ENCODE assay signal across 8 cellular contexts in genomic region chr2:222915092-222915957, GRCh38. TPM values are rescaled to one million over a fixed set of nuclear protein-coding genes. Genes with fewer than 3 reads are reported as not detected.
DNase-seq lines count a peak whose midpoint lies in the region; ATAC-seq and TF ChIP-seq lines count a peak whose summit lies in the region.
"Had no signal": no experiment of that assay in that cellular context is flagged by ENCODE, and none has a peak within 500 bp of the region (broad histone marks: within the 10 kb centered on the region; RNA-seq: fewer than 3 reads in every experiment).

No MANE protein-coding gene starts in this region.

- H3K27me3 Mint-ChIP-seq in GM23338 (ENCODE audit: insufficient read depth, low read depth, poor library complexity): no peaks in the 10 kb centered on the region
- H3K27me3 Mint-ChIP-seq: activated naive CD4-positive, alpha-beta T cell treated with anti-CD3 and anti-CD28 coated beads, Interleukin-2, amount 50 U/mL, for 24 hours had no signal

- H3K4me2 ChIP-seq in GM23338: no peak overlapping the region

- H3F3A ChIP-seq in GM23338 (replicated peaks; ENCODE audit: low read depth): no peaks in the 10 kb centered on the region

- peaks cover 38% of the 10 kb centered on the region for H3K36me3 Mint-ChIP-seq in GM23338 (ENCODE audit: low read depth)

- peaks cover 55% of the 10 kb centered on the region for H3K4me1 Mint-ChIP-seq in GM23338

- no peak overlapping the region for H3K27ac Mint-ChIP-seq in GM23338
- H3K27ac Mint-ChIP-seq: activated naive CD4-positive, alpha-beta T cell treated with anti-CD3 and anti-CD28 coated beads, Interleukin-2, amount 50 U/mL, for 24 hours had no signal

- H4K20me1 ChIP-seq in GM23338 (replicated peaks; ENCODE audit: insufficient read depth): no peaks in the 10 kb centered on the region; the same call in 1 of the 2 replicates

- DNase-seq in NCI-H526 treated with DMSO at 0.1 percent for 48 hours (lab: John Stamatoyannopoulos, UW) (peak; percentile 54), dorsolateral prefrontal cortex (no peak), retinal pigment epithelial cell (ENCODE audit: low read depth) (no peak), substantia nigra (lab: John Stamatoyannopoulos, UW) (no peak), GM23338 (ENCODE audit: low spot score) (no peak)

- no peaks in the 10 kb centered on the region for H3K9me3 Mint-ChIP-seq in GM23338
- H3K9me3 Mint-ChIP-seq: activated naive CD4-positive, alpha-beta T cell treated with anti-CD3 and anti-CD28 coated beads, Interleukin-2, amount 50 U/mL, for 24 hours had no signal

- H3K4me3 ChIP-seq in dorsolateral prefrontal cortex (no peak overlapping the region), retinal pigment epithelial cell (ENCODE audit: low read length) (no peak overlapping the region), GM23338 (no peak overlapping the region)

- H3K27me3 ChIP-seq in dorsolateral prefrontal cortex: no peaks in the 10 kb centered on the region
- H3K27me3 ChIP-seq in GM23338 (ENCODE audit: insufficient read depth): no peaks in the 10 kb centered on the region

- no peak for ATAC-seq in GM23338
- ATAC-seq in activated CD4-positive, CD25-positive, alpha-beta regulatory T cell treated with anti-CD3 and anti-CD28 coated beads, Interleukin-2, amount 50 U/mL, for 24 hours: no peak

- H3K4me1 ChIP-seq in GM23338 (ENCODE audit: insufficient read depth): peaks cover 26% of the 10 kb centered on the region

- no peak overlapping the region for H3K4me3 Mint-ChIP-seq in GM23338
- H3K4me3 Mint-ChIP-seq: activated naive CD4-positive, alpha-beta T cell treated with anti-CD3 and anti-CD28 coated beads, Interleukin-2, amount 50 U/mL, for 24 hours had no signal

- TF ChIP-seq CTCF in GM12872 (IDR thresholded peaks at IDR 0.05; ENCODE audit: insufficient read depth, low read depth, low read length) (peak; percentile 26; the same call in 1 of the 3 replicates), dorsolateral prefrontal cortex (IDR thresholded peaks at IDR 0.05 in 54 of 56, conservative IDR thresholded peaks at IDR 0.05 in 2 of 56; ENCODE audit: low read depth in 1 of 56, partially characterized antibody in 56 of 56) (peak in 54 of 56 donors; percentile 27 to 68 (median 50)), retinal pigment epithelial cell (conservative IDR thresholded peaks at IDR 0.05; ENCODE audit: low read depth, low read length) (peak; percentile 50), GM23338 (conservative IDR thresholded peaks at IDR 0.05; ENCODE audit: low read depth in 2 of 2) (peak in 1 of 2 experiments; percentile 70; a peak in 3 of 4 replicates)

- intact Hi-C loops in dorsolateral prefrontal cortex (cut with DNase I): no loop called here

- no peak overlapping the region for H2AFZ ChIP-seq in GM23338

- H3K36me3 ChIP-seq in GM23338 (ENCODE audit: insufficient read depth): peaks cover 2% of the 10 kb centered on the region; the same call in 1 of the 2 replicates

- peaks cover 75% of the 10 kb centered on the region for H3K79me2 ChIP-seq in GM23338 (replicated peaks; ENCODE audit: insufficient read depth)

- H3K9me2 ChIP-seq in GM23338 (ENCODE audit: insufficient read depth): no peaks in the 10 kb centered on the region

- peak overlapping the region in 17 of 59 donors; percentile 4 to 60 (median 27) for H3K27ac ChIP-seq in dorsolateral prefrontal cortex
- no peak overlapping the region for H3K27ac ChIP-seq in substantia nigra (ENCODE audit: low read depth, low read length, poor library complexity, severe bottlenecking)
- no peak overlapping the region for H3K27ac ChIP-seq in GM23338 (ENCODE audit: low read depth)

TF ChIP-seq in GM23338, 12 proteins besides CTCF, POLR2A, EP300 and RAD21 (continues in another document):
- no peak for TF ChIP-seq POLR2AphosphoS5 (IDR thresholded peaks at IDR 0.05; ENCODE audit: low read depth)
- TF ChIP-seq STAT1 (IDR thresholded peaks at IDR 0.05; ENCODE audit: unreplicated experiment): no peak
- TF ChIP-seq JUNB (IDR thresholded peaks at IDR 0.05; ENCODE audit: unreplicated experiment): no peak
- TF ChIP-seq EZH2phosphoT487 (IDR thresholded peaks at IDR 0.05; ENCODE audit: unreplicated experiment): no peak
- no peak for TF ChIP-seq ZNF114 (CRISPR knock-in tag; IDR thresholded peaks at IDR 0.05)
- no peak for TF ChIP-seq ZNF462 (CRISPR knock-in tag; IDR thresholded peaks at IDR 0.05)
- TF ChIP-seq ZNF331 (CRISPR knock-in tag; IDR thresholded peaks at IDR 0.05; ENCODE audit: low read depth): no peak
- TF ChIP-seq CREB1 (CRISPR knock-in tag; IDR thresholded peaks at IDR 0.05; ENCODE audit: low read depth): no peak

RNA-seq across cellular contexts. Expression of gene ACSL3, which starts 54.5 kb away (rescaled TPM):
- total RNA-seq in dorsolateral prefrontal cortex: 100 to 1,000 TPM in 118 of 120 experiments, 10 to 100 TPM in 2; 87.5 to 207 (median 154) TPM
- 130 and 132 TPM in 2 replicates for total RNA-seq in GM23338 (2014; rRNA removed; shearing (Covaris generic))
- 50.4 and 55.3 TPM in 2 replicates for polyA plus RNA-seq in GM23338 (2016; fragmentation: Nextera tagmentation; extraction: Ambion mirVana)
